Comparison of ENCODE assay signal across 9 cellular contexts in genomic region chr12:96985515-96986362, GRCh38.
DNase-seq lines count a peak whose midpoint lies in the region; ATAC-seq, FAIRE-seq and TF ChIP-seq lines count a peak whose summit lies in the region.
"Had no signal": no experiment of that assay in that cellular context is flagged by ENCODE, and none has a peak within 500 bp of the region (broad histone marks: within the 10 kb centered on the region; RNA-seq: fewer than 3 reads in every experiment).

No MANE protein-coding gene starts in this region.

- H3K27ac ChIP-seq in mesendoderm (ENCODE audit: low read depth, low read length): no peak overlapping the region

- no peaks in the 10 kb centered on the region for H3K27me3 ChIP-seq in mesendoderm (ENCODE audit: insufficient read depth, low read length, poor library complexity)

- peak; percentile 59 for TF ChIP-seq CTCF in WI38 (IDR thresholded peaks at IDR 0.05; ENCODE audit: low read depth, low read length)
- peak; percentile 43 for TF ChIP-seq CTCF in choroid plexus epithelial cell (conservative IDR thresholded peaks at IDR 0.05; ENCODE audit: low read depth, low read length)

- H2BK5ac ChIP-seq in mesendoderm (ENCODE audit: low read length): no peak overlapping the region

- DNase-seq in DMS153 treated with DMSO at 0.1 percent for 48 hours (lab: John Stamatoyannopoulos, UW; ENCODE audit: unreplicated experiment): peak; percentile 54
- DNase-seq in HTR-8/SVneo (ENCODE audit: insufficient read length, low spot score): peak; percentile 38
- peak; percentile 9 for DNase-seq in choroid plexus epithelial cell (ENCODE audit: low read depth)
- DNase-seq in mesendoderm: peak; percentile 51
- DNase-seq in stimulated activated naive CD8-positive, alpha-beta T cell treated with anti-CD3 and anti-CD28 coated beads, Interleukin-15, Interleukin-2, amounts not matched to agents 100 U/mL and 50 U/mL, for 24 hours: peak; percentile 55

- H3K4me1 ChIP-seq in mesendoderm (ENCODE audit: control insufficient read depth, low read depth, low read length): no peaks in the 10 kb centered on the region

- H3K36me3 ChIP-seq in mesendoderm (ENCODE audit: control insufficient read depth, insufficient read depth, low read length): no peaks in the 10 kb centered on the region

- H3K79me2 ChIP-seq in mesendoderm (ENCODE audit: control insufficient read depth, insufficient read depth, low read length): no peaks in the 10 kb centered on the region

- no peak overlapping the region for H3K23ac ChIP-seq in mesendoderm (ENCODE audit: low read length)

- no peak overlapping the region for H2BK15ac ChIP-seq in mesendoderm (replicated peaks; ENCODE audit: low read depth)

- peak; percentile 87 for ATAC-seq in GM21381 (IDR thresholded peaks at IDR 0.05; ENCODE audit: unreplicated experiment)
- peak; percentile 74 for ATAC-seq in stimulated activated naive CD8-positive, alpha-beta T cell treated with anti-CD3 and anti-CD28 coated beads, Interleukin-15, Interleukin-2, amounts not matched to agents 100 U/mL and 50 U/mL, for 24 hours
- no peak for ATAC-seq in SK-N-SH treated with all-trans-retinoic acid at 6 μM for 48 hours

- H3K79me1 ChIP-seq in mesendoderm (ENCODE audit: low read length): no peaks in the 10 kb centered on the region

- no peak for FAIRE-seq in HTR-8/SVneo (lab: Jason Lieb, UNC)
- FAIRE-seq: TTC549 had no signal

- no peak overlapping the region for H4K5ac ChIP-seq in mesendoderm (ENCODE audit: low read length)

- H3K4me2 ChIP-seq in mesendoderm (ENCODE audit: low read length): peak overlapping the region; percentile 53

- no peak overlapping the region for H3K18ac ChIP-seq in mesendoderm (ENCODE audit: low read length)

- peak overlapping the region; percentile 35 for H3K56ac ChIP-seq in mesendoderm (ENCODE audit: low read length)

- peak overlapping the region; percentile 28 for H3K9ac ChIP-seq in mesendoderm (ENCODE audit: low read length)

- no peak overlapping the region for H2BK120ac ChIP-seq in mesendoderm (ENCODE audit: low read depth, low read length)

- WGBS in mesendoderm (ENCODE audit: extremely low coverage, insufficient coverage, low lambda C conversion rate): no CpG with 5 or more reads among the region's 56 CpGs

- H2AK5ac ChIP-seq in mesendoderm (ENCODE audit: low read length): no peak overlapping the region

- H3K4ac ChIP-seq in mesendoderm (ENCODE audit: low read depth, low read length): no peak overlapping the region

- H3K4me3 ChIP-seq in WI38 (ENCODE audit: low read depth, low read length) (peak overlapping the region; percentile 42), choroid plexus epithelial cell (ENCODE audit: low read depth, low read length) (peak overlapping the region; percentile 35), mesendoderm (ENCODE audit: low read length) (peak overlapping the region; percentile 10)

- H4K8ac ChIP-seq in mesendoderm (ENCODE audit: low read depth, low read length): no peak overlapping the region

TF ChIP-seq in SK-N-SH treated with all-trans-retinoic acid at 6 μM for 48 hours, 23 proteins besides CTCF, POLR2A, EP300 and RAD21:
- TF ChIP-seq BACH2 (CRISPR knock-in tag; IDR thresholded peaks at IDR 0.05; ENCODE audit: borderline replicate concordance): no peak
- TF ChIP-seq CSRNP3 (CRISPR knock-in tag; IDR thresholded peaks at IDR 0.05): no peak
- no peak for TF ChIP-seq POU6F1 (CRISPR knock-in tag; IDR thresholded peaks at IDR 0.05; ENCODE audit: borderline replicate concordance, low read depth)
- TF ChIP-seq ESRRG (CRISPR knock-in tag; IDR thresholded peaks at IDR 0.05): no peak
- no peak for TF ChIP-seq SNAI2 (CRISPR knock-in tag; IDR thresholded peaks at IDR 0.05)
- TF ChIP-seq TOX (CRISPR knock-in tag; IDR thresholded peaks at IDR 0.05; ENCODE audit: borderline replicate concordance): no peak
- TF ChIP-seq TSHZ2 (CRISPR knock-in tag; IDR thresholded peaks at IDR 0.05): no peak
- no peak for TF ChIP-seq ZNF70 (CRISPR knock-in tag; IDR thresholded peaks at IDR 0.05)
- no peak for TF ChIP-seq CSDC2 (CRISPR knock-in tag; IDR thresholded peaks at IDR 0.05)
- TF ChIP-seq GLIS3 (CRISPR knock-in tag; IDR thresholded peaks at IDR 0.05): no peak
- TF ChIP-seq ZC3H10 (CRISPR knock-in tag; IDR thresholded peaks at IDR 0.05): no peak
- TF ChIP-seq PATZ1 (CRISPR knock-in tag; IDR thresholded peaks at IDR 0.05; ENCODE audit: borderline replicate concordance): no peak
- no peak for TF ChIP-seq ZNF8 (CRISPR knock-in tag; IDR thresholded peaks at IDR 0.05)
- no peak for TF ChIP-seq CREB5 (CRISPR knock-in tag; IDR thresholded peaks at IDR 0.05; ENCODE audit: low read depth)
- no peak for TF ChIP-seq RARB (CRISPR knock-in tag; IDR thresholded peaks at IDR 0.05)
